8 cellular contexts compared by ENCODE assay signal in genomic region chr11:64358907-64359711, GRCh38. TPM values are rescaled to one million over a fixed set of nuclear protein-coding genes. Genes with fewer than 3 reads are reported as not detected.
DNase-seq lines count a peak whose midpoint lies in the region; ATAC-seq and TF ChIP-seq lines count a peak whose summit lies in the region.

Gene RPS6KA4, plus strand, starts transcription at chr11:64359162. Its CDS starts 74 bp downstream, at chr11:64359236.

- CTCF ChIA-PET in activated CD8-positive, alpha-beta T cell treated with anti-CD3 and anti-CD28 coated beads, Interleukin-2, amount 10 ng/mL, durations not matched to agents 7 days and 5 days (lab: Charles Lee), result interaction anchor here (0.7 to 7.1 kb wide), 5 partner anchors 27 to 290 kb away, joined by 3 to 39 read pairs (median 9); no protein-coding TSS in a partner anchor

- H3K27ac ChIP-seq in endodermal cell (ENCODE audit: low read depth, low read length) (no peak within 1 kb of the TSS), lung (ENCODE audit: low read depth in 1 of 2, low read length in 1 of 2) (peak within 1 kb of the TSS; percentile 68 to 93)

- no peaks in the 10 kb centered on the region for H3K9me3 ChIP-seq in endodermal cell (ENCODE audit: control insufficient read depth, low read length)
- no peaks in the 10 kb centered on the region for H3K9me3 ChIP-seq in lung (ENCODE audit: control insufficient read depth in 2 of 2, insufficient read depth in 1 of 2, low read length in 1 of 2)

- TF ChIP-seq CTCF in endodermal cell (conservative IDR thresholded peaks at IDR 0.05) (no peak), lung (IDR thresholded peaks at IDR 0.05; ENCODE audit: control extremely low read depth, extremely low read depth) (no peak)

- H3K9me3 Mint-ChIP-seq in activated CD8-positive, alpha-beta T cell treated with anti-CD3 and anti-CD28 coated beads, Interleukin-2, amount 10 ng/mL, durations not matched to agents 7 days and 5 days (ENCODE audit: insufficient read depth), result no peaks in the 10 kb centered on the region
- no peaks in the 10 kb centered on the region for H3K9me3 Mint-ChIP-seq in endodermal cell

- H3K36me3 Mint-ChIP-seq in activated CD8-positive, alpha-beta T cell treated with anti-CD3 and anti-CD28 coated beads, Interleukin-2, amount 10 ng/mL, durations not matched to agents 7 days and 5 days (ENCODE audit: low read depth), result peaks cover 37% of the 10 kb centered on the region
- H3K36me3 Mint-ChIP-seq in endodermal cell (ENCODE audit: low read depth), result peaks cover 26% of the 10 kb centered on the region

- peak within 1 kb of the TSS; percentile 79 for H3K27ac Mint-ChIP-seq in activated CD8-positive, alpha-beta T cell treated with anti-CD3 and anti-CD28 coated beads, Interleukin-2, amount 10 ng/mL, durations not matched to agents 7 days and 5 days
- H3K27ac Mint-ChIP-seq in endodermal cell, result no peak within 1 kb of the TSS

- no peaks in the 10 kb centered on the region for H3K27me3 Mint-ChIP-seq in activated CD8-positive, alpha-beta T cell treated with anti-CD3 and anti-CD28 coated beads, Interleukin-2, amount 10 ng/mL, durations not matched to agents 7 days and 5 days (ENCODE audit: low read depth)
- no peaks in the 10 kb centered on the region for H3K27me3 Mint-ChIP-seq in endodermal cell (ENCODE audit: insufficient read depth)

- POLR2A ChIA-PET in activated CD8-positive, alpha-beta T cell treated with anti-CD3 and anti-CD28 coated beads, Interleukin-2, amount 10 ng/mL, durations not matched to agents 7 days and 5 days (lab: Charles Lee), result interaction anchor here (1.1 kb wide), 1 partner anchor 153 kb away, joined by 3 read pairs; the partner anchor contains the start of gene FERMT3

- DNase-seq in COLO829 (ENCODE audit: low spot score), result peak; percentile 48
- DNase-seq in NAMALWA (ENCODE audit: low spot score), result peak; percentile 63
- peak; percentile 51 for DNase-seq in activated CD8-positive, alpha-beta T cell treated with anti-CD3 and anti-CD28 coated beads, Interleukin-2, amount 10 ng/mL, durations not matched to agents 7 days and 5 days
- peak; percentile 83 for DNase-seq in endodermal cell
- no peak for DNase-seq in lung (ENCODE audit: low spot score)
- peak; percentile 44 to 51 for DNase-seq in stimulated activated CD8-positive, alpha-beta memory T cell treated with anti-CD3 and anti-CD28 coated beads, Interleukin-2, amount 100 ng/mL, for 48 hours (ENCODE audit: low read depth in 2 of 2)

- WGBS in endodermal cell (ENCODE audit: insufficient coverage in 1 of 2, insufficient read length in 1 of 2), 2 experiments, result 2 to 3% methylated on average over 18 to 70 of the region's 70 CpGs
- whole genome bisulfite sequencing in lung, 2 donors, result 0 to 1% methylated on average over 68 to 70 of the region's 70 CpGs

- H3K27me3 ChIP-seq in endodermal cell (ENCODE audit: control insufficient read depth, insufficient read depth, low read length, poor library complexity, severe bottlenecking) (no peaks in the 10 kb centered on the region), lung (ENCODE audit: control insufficient read depth, insufficient read depth) (no peaks in the 10 kb centered on the region)

- H3K36me3 ChIP-seq in endodermal cell (ENCODE audit: control insufficient read depth, insufficient read depth, low read length) (peaks cover 26% of the 10 kb centered on the region), lung (ENCODE audit: control insufficient read depth in 2 of 2, insufficient read depth in 2 of 2, low read length in 2 of 2) (peaks cover 6 to 34% of the 10 kb centered on the region in 2 donors)

- H3K4me1 ChIP-seq in endodermal cell (ENCODE audit: control insufficient read depth, insufficient read depth, low read length) (peaks cover 7% of the 10 kb centered on the region), lung (ENCODE audit: control insufficient read depth in 2 of 2, insufficient read depth in 2 of 2, low read length in 2 of 2) (peaks cover 0 to 20% of the 10 kb centered on the region in 2 donors)

- H3K4me3 Mint-ChIP-seq in activated CD8-positive, alpha-beta T cell treated with anti-CD3 and anti-CD28 coated beads, Interleukin-2, amount 10 ng/mL, durations not matched to agents 7 days and 5 days, result peak within 1 kb of the TSS; percentile 82
- peak within 1 kb of the TSS; percentile 75 for H3K4me3 Mint-ChIP-seq in endodermal cell

- peak within 1 kb of the TSS; percentile 66 for H3K9ac ChIP-seq in endodermal cell (ENCODE audit: extremely low read depth, low read length, poor library complexity, severe bottlenecking)

- peaks cover 51% of the 10 kb centered on the region for H3K4me1 Mint-ChIP-seq in activated CD8-positive, alpha-beta T cell treated with anti-CD3 and anti-CD28 coated beads, Interleukin-2, amount 10 ng/mL, durations not matched to agents 7 days and 5 days (ENCODE audit: low read depth)
- peaks cover 15% of the 10 kb centered on the region for H3K4me1 Mint-ChIP-seq in endodermal cell

- H3K4me3 ChIP-seq in endodermal cell (ENCODE audit: low read length) (peak within 1 kb of the TSS; percentile 81), lung (peak within 1 kb of the TSS; percentile 86)

- ATAC-seq in GM19455 (IDR thresholded peaks at IDR 0.05; ENCODE audit: unreplicated experiment) (peak; percentile 56), lung (ENCODE audit: insufficient read depth, low FRiP score) (peak; percentile 88), GM18517 (IDR thresholded peaks at IDR 0.05; ENCODE audit: unreplicated experiment) (no peak)
- peak; percentile 87 for ATAC-seq in activated CD8-positive, alpha-beta T cell treated with anti-CD3 and anti-CD28 coated beads, Interleukin-2, amount 10 ng/mL, durations not matched to agents 7 days and 5 days

RNA-seq across cellular contexts. Expression of gene RPS6KA4, which starts in this region (rescaled TPM):
- total RNA-seq in activated CD8-positive, alpha-beta T cell treated with anti-CD3 and anti-CD28 coated beads, Interleukin-2, amount 10 ng/mL, durations not matched to agents 7 days and 5 days, result 10 to 100 TPM; 39.0 to 42.3 TPM
- total RNA-seq in endodermal cell (10 to 100 TPM; 13.5 to 14.5 TPM), lung (10 to 100 TPM; 25.3 to 53.8 TPM)
- 10.2 TPM for polyA plus RNA-seq in endodermal cell (2013, experiment 1 of 2)
- polyA plus RNA-seq in endodermal cell (2013, experiment 2 of 2), result 9.9 TPM
- polyA plus RNA-seq in lung, result 10 to 100 TPM; 30.0 to 40.9 TPM
